ENCODE assay signal across 8 cellular contexts in the genomic region with DNA sequence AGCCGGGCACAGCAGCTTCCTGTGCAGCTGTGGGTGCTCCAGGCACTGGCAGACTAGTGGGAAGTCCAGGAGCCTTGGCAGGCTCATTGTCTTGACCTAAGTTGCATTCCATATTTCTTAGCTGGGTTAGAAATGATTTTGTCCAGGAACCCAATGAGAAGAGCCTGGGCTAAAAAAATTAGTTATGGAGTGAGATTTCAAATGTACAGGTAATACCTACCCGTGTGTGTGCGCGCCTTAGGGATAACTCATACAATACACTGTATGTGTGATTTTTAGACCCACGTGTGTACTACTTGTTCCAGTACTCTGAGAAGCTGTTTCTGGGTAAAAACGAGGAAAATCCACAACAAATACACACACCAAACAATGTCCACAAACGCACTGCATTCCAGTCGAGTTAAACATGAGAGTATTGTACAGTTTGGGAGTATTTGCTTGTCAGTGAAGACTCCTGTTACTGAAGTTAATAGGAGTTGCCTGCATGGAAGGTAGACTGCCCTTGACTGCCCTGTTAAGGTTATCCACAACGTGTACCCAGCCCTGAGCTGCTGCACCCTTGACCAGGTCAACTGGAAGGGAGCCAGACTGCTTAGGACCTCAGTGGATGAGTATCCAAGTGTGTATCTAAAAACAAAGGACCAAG.
DNase-seq lines count a peak whose midpoint lies in the region; ATAC-seq and TF ChIP-seq lines count a peak whose summit lies in the region.

No MANE protein-coding gene starts in this region.

- ATAC-seq in HG03108 (IDR thresholded peaks at IDR 0.05; ENCODE audit: unreplicated experiment) = no peak

- H3K36me3 ChIP-seq in SK-N-MC (ENCODE audit: insufficient read depth, low read length) (no peaks in the 10 kb centered on the region), rectal smooth muscle tissue (ENCODE audit: control insufficient read depth, insufficient read depth, low read length) (peaks cover 5% of the 10 kb centered on the region)

- H3K27ac ChIP-seq in SK-N-MC (no peak overlapping the region), rectal smooth muscle tissue (ENCODE audit: low read depth, low read length) (no peak overlapping the region)

- H3K9me3 ChIP-seq in SK-N-MC (ENCODE audit: low read depth, low read length) = no peaks in the 10 kb centered on the region

- DNase-seq in GM12864 (ENCODE audit: low read depth) = no peak
- no peak for DNase-seq in SK-N-MC (ENCODE audit: low read depth, low spot score)
- peak in 1 of 2 donors; percentile 20 for DNase-seq in foreskin fibroblast
- DNase-seq in GF-D8 (lab: John Stamatoyannopoulos, UW) = no peak
- no peak for DNase-seq in NCI-H1930 (lab: John Stamatoyannopoulos, UW)
- no peak for DNase-seq in activated effector memory CD4-positive, alpha-beta T cell treated with Interleukin-2 at 50 U/mL for 16 hours

- H3K4me1 ChIP-seq in rectal smooth muscle tissue (ENCODE audit: control insufficient read depth, insufficient read depth, low read length) = peaks cover 23% of the 10 kb centered on the region

- H3K9ac ChIP-seq in SK-N-MC (ENCODE audit: insufficient read length) (no peak overlapping the region), rectal smooth muscle tissue (ENCODE audit: low read length) (peak overlapping the region; percentile 19)

- H3K4me3 ChIP-seq in GM12864 (ENCODE audit: low read depth, low read length) = peak overlapping the region; percentile 63
- peak overlapping the region; percentile 92 for H3K4me3 ChIP-seq in SK-N-MC
- peak overlapping the region; percentile 86 to 91 for H3K4me3 ChIP-seq in foreskin fibroblast (ENCODE audit: low read depth in 1 of 2, low read length in 2 of 2)
- peak overlapping the region; percentile 93 for H3K4me3 ChIP-seq in rectal smooth muscle tissue (ENCODE audit: low read length)

- no peak for TF ChIP-seq CTCF in GM12864 (IDR thresholded peaks at IDR 0.05; ENCODE audit: low read depth, low read length, missing control alignments)
- no peak for TF ChIP-seq CTCF in foreskin fibroblast (IDR thresholded peaks at IDR 0.05; ENCODE audit: low read depth, low read length)

- H3K27me3 ChIP-seq in rectal smooth muscle tissue (ENCODE audit: control insufficient read depth, insufficient read depth, low read length) = no peaks in the 10 kb centered on the region
